ENCODE assay signal across 11 cellular contexts in the genomic region with DNA sequence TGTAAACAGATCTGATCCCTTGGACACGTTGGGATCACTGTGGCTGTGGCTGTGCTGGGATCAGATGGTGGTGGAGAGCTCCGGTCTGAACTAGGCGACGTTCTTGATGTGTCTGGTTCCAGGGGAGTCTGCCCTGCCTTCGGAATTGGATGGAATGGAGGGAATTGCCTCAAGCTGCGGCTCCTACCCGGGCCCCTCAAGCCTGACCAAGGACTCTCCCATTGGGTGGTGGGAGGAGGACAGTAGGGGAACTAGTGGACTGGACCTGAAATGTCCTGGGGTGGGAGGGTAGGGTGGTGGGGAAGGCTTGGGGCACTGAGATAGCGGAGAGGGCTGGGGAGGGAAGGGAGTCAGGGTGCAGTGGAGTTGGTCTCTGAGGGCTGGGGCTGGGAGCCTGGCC. TPM values are rescaled to one million over a fixed set of nuclear protein-coding genes. Genes with fewer than 3 reads are reported as not detected.
A peak's percentile ranks its signal among the peaks of the same experiment; 100 is the strongest.
DNase-seq lines count a peak whose midpoint lies in the region; ATAC-seq and TF ChIP-seq lines count a peak whose summit lies in the region.
"Had no signal": no experiment of that assay in that cellular context is flagged by ENCODE, and none has a peak within 500 bp of the region (broad histone marks: within the 10 kb centered on the region; RNA-seq: fewer than 3 reads in every experiment).

No MANE protein-coding gene starts in this region.

- peaks cover 15% of the 10 kb centered on the region for H3K79me2 ChIP-seq in smooth muscle cell (ENCODE audit: low read depth)

- no peaks in the 10 kb centered on the region for H3K27me3 ChIP-seq in smooth muscle cell (ENCODE audit: low read depth)

- H2AFZ ChIP-seq in smooth muscle cell (ENCODE audit: low read depth), result no peak overlapping the region

- peak overlapping the region; percentile 94 for H3K27ac ChIP-seq in smooth muscle cell (ENCODE audit: low read depth)

- 84% methylated on average over 8 of the region's 8 CpGs for WGBS in smooth muscle cell (ENCODE audit: low lambda C conversion rate)

- no peak for ATAC-seq in T-cell (replicated peaks in 1 of 4)
- ATAC-seq in HG03565 (IDR thresholded peaks at IDR 0.05; ENCODE audit: unreplicated experiment), result no peak
- ATAC-seq: stimulated activated naive CD8-positive, alpha-beta T cell treated with anti-CD3 and anti-CD28 coated beads, Interleukin-15, Interleukin-2, amounts not matched to agents 100 U/mL and 50 U/mL, for 24 hours had no signal

- peaks cover 16% of the 10 kb centered on the region for H3F3A ChIP-seq in smooth muscle cell (ENCODE audit: low read depth)

- peak overlapping the region; percentile 20 for H3K4me3 Mint-ChIP-seq in activated T-cell treated with anti-CD3 and anti-CD28 coated beads, Interleukin-2, amount 50 U/mL, for 24 hours
- H3K4me3 Mint-ChIP-seq in T-cell (peak overlapping the region; percentile 31 to 92 (median 91)), immature natural killer cell (peak overlapping the region in 4 of 5 donors; percentile 12 to 56 (median 26))

- no peak overlapping the region for H3K9ac ChIP-seq in smooth muscle cell (ENCODE audit: low read depth)

- no peaks in the 10 kb centered on the region for H3K27me3 Mint-ChIP-seq in activated T-cell treated with anti-CD3 and anti-CD28 coated beads, Interleukin-2, amount 50 U/mL, for 24 hours
- H3K27me3 Mint-ChIP-seq in T-cell, result no peaks in the 10 kb centered on the region
- H3K27me3 Mint-ChIP-seq in immature natural killer cell (ENCODE audit: low read depth in 3 of 3), result peaks cover 0 to 5% (median 4%) of the 10 kb centered on the region in 3 donors

- H4K20me1 ChIP-seq in smooth muscle cell (ENCODE audit: low read depth), result peaks cover 11% of the 10 kb centered on the region

- no peaks in the 10 kb centered on the region for H3K9me3 ChIP-seq in smooth muscle cell (replicated peaks; ENCODE audit: low read depth)

- H3K4me1 Mint-ChIP-seq in activated T-cell treated with anti-CD3 and anti-CD28 coated beads, Interleukin-2, amount 50 U/mL, for 24 hours (ENCODE audit: low read depth), result peaks cover 44% of the 10 kb centered on the region
- H3K4me1 Mint-ChIP-seq in T-cell (peaks cover 31 to 36% (median 31%) of the 10 kb centered on the region in 3 donors), immature natural killer cell (peaks cover 13 to 32% of the 10 kb centered on the region in 2 donors)

- H3K9me3 Mint-ChIP-seq in activated T-cell treated with anti-CD3 and anti-CD28 coated beads, Interleukin-2, amount 50 U/mL, for 24 hours, result no peaks in the 10 kb centered on the region
- H3K9me3 Mint-ChIP-seq in T-cell (no peaks in the 10 kb centered on the region), immature natural killer cell (no peaks in the 10 kb centered on the region)

- no peak overlapping the region for H3K4me3 ChIP-seq in smooth muscle cell

- peaks cover 7% of the 10 kb centered on the region for H3K4me1 ChIP-seq in smooth muscle cell (ENCODE audit: low read depth)

- H3K27ac Mint-ChIP-seq in activated T-cell treated with anti-CD3 and anti-CD28 coated beads, Interleukin-2, amount 50 U/mL, for 24 hours, result peak overlapping the region; percentile 40
- H3K27ac Mint-ChIP-seq in T-cell (peak overlapping the region in 1 of 2 donors; percentile 52), immature natural killer cell (peak overlapping the region in 5 of 6 donors; percentile 40 to 95 (median 45))

- H3K36me3 ChIP-seq in smooth muscle cell (ENCODE audit: low read depth), result no peaks in the 10 kb centered on the region

- peaks cover 5% of the 10 kb centered on the region for H3K36me3 Mint-ChIP-seq in activated T-cell treated with anti-CD3 and anti-CD28 coated beads, Interleukin-2, amount 50 U/mL, for 24 hours (ENCODE audit: low read depth)
- no peaks in the 10 kb centered on the region for H3K36me3 Mint-ChIP-seq in T-cell
- H3K36me3 Mint-ChIP-seq in immature natural killer cell, result no peaks in the 10 kb centered on the region

- no peak for DNase-seq in activated T-cell treated with anti-CD3 and anti-CD28 coated beads, Interleukin-2, amount 50 U/mL, for 24 hours
- no peak for DNase-seq in activated T-cell treated with anti-CD3 and anti-CD28 coated beads, Interleukin-2, amount 50 U/mL, for 1 hour
- no peak for DNase-seq in T-cell
- DNase-seq in immature natural killer cell, result no peak
- DNase-seq in smooth muscle cell (lab: John Stamatoyannopoulos, UW; ENCODE audit: unreplicated experiment), result no peak
- DNase-seq in NOMO-1 treated with DMSO at 0.1 percent for 48 hours (lab: John Stamatoyannopoulos, UW; ENCODE audit: unreplicated experiment), result no peak
- no peak for DNase-seq in NCI-H1436 (lab: John Stamatoyannopoulos, UW)
- DNase-seq: GF-D8; NCI-H1930; stimulated activated naive CD8-positive, alpha-beta T cell treated with anti-CD3 and anti-CD28 coated beads, Interleukin-15, Interleukin-2, amounts not matched to agents 100 U/mL and 50 U/mL, for 24 hours had no signal

- TF ChIP-seq CTCF in smooth muscle cell (IDR thresholded peaks at IDR 0.05; ENCODE audit: borderline replicate concordance, insufficient read depth, poor library complexity, severe bottlenecking), result no peak

- CTCF ChIA-PET in T-cell (lab: Charles Lee), result interaction anchor here in 1 of 2 donors (3.3 kb wide), 1 partner anchor 8 kb away, joined by 15 read pairs; no protein-coding TSS in a partner anchor

- POLR2A ChIA-PET in T-cell (lab: Charles Lee), result interaction anchor here in 1 of 2 donors (0.6 kb wide), 1 partner anchor 11 kb away, joined by 8 read pairs; no protein-coding TSS in a partner anchor

- H3K4me2 ChIP-seq in smooth muscle cell, result no peak overlapping the region

RNA-seq across cellular contexts. Expression of a gene that starts 3.2 kb away (rescaled TPM):
- total RNA-seq in T-cell, result 10 to 100 TPM; 26.0 to 53.1 (median 47.6) TPM
- 10 to 100 TPM in 1 of 3 donors, 1 to 10 TPM in 2; 2.3 to 11.8 (median 6.5) TPM for polyA plus RNA-seq in immature natural killer cell
- total RNA-seq in smooth muscle cell, result 3.6 and 6.4 TPM in 2 replicates
- polyA plus RNA-seq in smooth muscle cell, result 13.6 and 16.2 TPM in 2 replicates

RNA-seq across cellular contexts. Expression of a gene that starts 6.7 kb away (rescaled TPM):
- total RNA-seq in T-cell (10 to 100 TPM; 63.1 to 76.8 (median 72.2) TPM), smooth muscle cell (16.4 and 22.0 TPM in 2 replicates)
- polyA plus RNA-seq in immature natural killer cell (10 to 100 TPM in 1 of 3 donors, 1 to 10 TPM in 2; 2.3 to 13.2 (median 3.5) TPM), smooth muscle cell (23.2 and 25.4 TPM in 2 replicates)

Comparison
In these comparisons a context has a peak if more than half of its experiments do, and no peak if none do; other contexts are left out.
1. H3K4me3 Mint-ChIP-seq: peak in every context shown above with its lines; median percentile 91 in T-cell; 26 in immature natural killer cell; 20 in activated T-cell treated with anti-CD3 and anti-CD28 coated beads, Interleukin-2, amount 50 U/mL, for 24 hours.